In the genomic region with DNA sequence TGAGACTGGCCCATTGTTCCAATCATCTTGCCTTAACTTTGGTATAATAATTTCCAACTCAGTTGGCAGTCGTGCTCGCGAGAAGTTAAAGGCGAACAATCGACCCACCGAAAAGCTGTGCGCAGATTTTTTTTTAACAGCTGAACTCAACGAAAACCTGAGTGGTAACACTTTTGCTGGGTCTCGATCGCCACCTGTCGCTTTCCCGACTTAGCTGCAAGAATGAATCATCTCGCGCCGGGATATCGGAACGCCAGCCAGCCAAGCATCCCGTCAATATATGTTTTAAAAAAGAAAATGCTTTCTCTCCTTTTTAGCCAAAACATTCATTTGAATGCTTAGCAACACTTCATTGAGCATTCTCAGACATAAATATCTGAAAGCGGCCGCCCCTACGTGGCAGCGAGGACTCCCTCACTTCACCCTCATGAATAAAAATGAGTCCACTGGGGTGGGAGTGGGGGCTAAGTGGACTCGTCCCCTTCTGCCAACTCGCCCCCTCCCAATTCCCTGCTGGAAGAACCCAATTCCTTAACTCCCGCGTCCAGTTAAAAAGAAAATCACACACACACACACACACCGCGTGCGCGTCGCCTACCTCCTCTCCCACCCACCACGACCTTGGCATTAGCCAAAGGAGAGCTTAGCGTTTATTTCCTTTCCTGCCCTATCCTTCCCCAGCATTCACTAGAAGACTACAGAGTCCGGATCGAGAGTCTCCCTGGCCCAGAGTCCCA, we compare ENCODE assay signal across 1 cellular context.
TF ChIP-seq lines count a peak whose summit lies in the region.

No MANE protein-coding gene starts in this region.

TF ChIP-seq in HEK293, 187 proteins besides CTCF, POLR2A, EP300 and RAD21 (continued from another document and continues in another):
- TF ChIP-seq ZBTB6 (tag by site-specific recombination; IDR thresholded peaks at IDR 0.05): no peak
- TF ChIP-seq SCRT2 (tag by site-specific recombination; IDR thresholded peaks at IDR 0.05): 0 out of 2 replicates have a peak, but pooled peaks have one; percentile 45
- no peak for TF ChIP-seq ZNF423 (tag by site-specific recombination; IDR thresholded peaks at IDR 0.05)
- no peak for TF ChIP-seq BCL6B (tag by site-specific recombination; IDR thresholded peaks at IDR 0.05)
- TF ChIP-seq, protein P1, sequence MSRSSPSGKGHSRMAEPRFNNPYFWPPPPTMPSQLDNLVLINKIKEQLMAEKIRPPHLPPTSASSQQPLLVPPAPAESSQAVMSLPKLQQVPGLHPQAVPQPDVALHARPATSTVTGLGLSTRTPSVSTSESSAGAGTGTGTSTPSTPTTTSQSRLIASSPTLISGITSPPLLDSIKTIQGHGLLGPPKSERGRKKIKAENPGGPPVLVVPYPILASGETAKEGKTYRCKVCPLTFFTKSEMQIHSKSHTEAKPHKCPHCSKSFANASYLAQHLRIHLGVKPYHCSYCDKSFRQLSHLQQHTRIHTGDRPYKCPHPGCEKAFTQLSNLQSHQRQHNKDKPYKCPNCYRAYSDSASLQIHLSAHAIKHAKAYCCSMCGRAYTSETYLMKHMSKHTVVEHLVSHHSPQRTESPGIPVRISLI (tag by site-specific recombination; IDR thresholded peaks at IDR 0.05): peak; percentile 88
- no peak for TF ChIP-seq ZNF214 (tag by site-specific recombination; IDR thresholded peaks at IDR 0.05; ENCODE audit: borderline replicate concordance)
- TF ChIP-seq SP7 (tag by site-specific recombination; IDR thresholded peaks at IDR 0.05): no peak
- no peak for TF ChIP-seq ZNF639 (tag by site-specific recombination; IDR thresholded peaks at IDR 0.05)
- TF ChIP-seq PRDM1 (tag by site-specific recombination; IDR thresholded peaks at IDR 0.05): peak; percentile 63
- TF ChIP-seq, protein P2, sequence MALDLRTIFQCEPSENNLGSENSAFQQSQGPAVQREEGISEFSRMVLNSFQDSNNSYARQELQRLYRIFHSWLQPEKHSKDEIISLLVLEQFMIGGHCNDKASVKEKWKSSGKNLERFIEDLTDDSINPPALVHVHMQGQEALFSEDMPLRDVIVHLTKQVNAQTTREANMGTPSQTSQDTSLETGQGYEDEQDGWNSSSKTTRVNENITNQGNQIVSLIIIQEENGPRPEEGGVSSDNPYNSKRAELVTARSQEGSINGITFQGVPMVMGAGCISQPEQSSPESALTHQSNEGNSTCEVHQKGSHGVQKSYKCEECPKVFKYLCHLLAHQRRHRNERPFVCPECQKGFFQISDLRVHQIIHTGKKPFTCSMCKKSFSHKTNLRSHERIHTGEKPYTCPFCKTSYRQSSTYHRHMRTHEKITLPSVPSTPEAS (tag by site-specific recombination; IDR thresholded peaks at IDR 0.05): peak; percentile 19; the same call in 1 of the 2 replicates
- TF ChIP-seq ZSCAN16 (tag by site-specific recombination; IDR thresholded peaks at IDR 0.05): no peak
- TF ChIP-seq ZNF596 (tag by site-specific recombination; IDR thresholded peaks at IDR 0.05): no peak
- TF ChIP-seq ZNF169 (tag by site-specific recombination; IDR thresholded peaks at IDR 0.05): no peak
- no peak for TF ChIP-seq ZNF155 (tag by site-specific recombination; IDR thresholded peaks at IDR 0.05)
- TF ChIP-seq ZNF23 (tag by site-specific recombination; IDR thresholded peaks at IDR 0.05; ENCODE audit: borderline replicate concordance): no peak
- no peak for TF ChIP-seq ZNF148 (tag by site-specific recombination; IDR thresholded peaks at IDR 0.05; ENCODE audit: borderline replicate concordance)
- TF ChIP-seq ZNF18 (tag by site-specific recombination; IDR thresholded peaks at IDR 0.05): no peak
- TF ChIP-seq KLF16 (tag by site-specific recombination; IDR thresholded peaks at IDR 0.05): no peak
- TF ChIP-seq ZNF335 (tag by site-specific recombination; conservative IDR thresholded peaks at IDR 0.05): peak; percentile 60
- no peak for TF ChIP-seq ZNF24 (tag by site-specific recombination; IDR thresholded peaks at IDR 0.05)
- no peak for TF ChIP-seq HOXD13 (CRISPR knock-in tag; IDR thresholded peaks at IDR 0.05; ENCODE audit: borderline replicate concordance)
- TF ChIP-seq ZNF560 (tag by site-specific recombination; IDR thresholded peaks at IDR 0.05; ENCODE audit: borderline replicate concordance): no peak
- no peak for TF ChIP-seq ZNF114 (tag by site-specific recombination; IDR thresholded peaks at IDR 0.05)
- TF ChIP-seq ZBTB11 (tag by site-specific recombination; conservative IDR thresholded peaks at IDR 0.05; ENCODE audit: low read depth): no peak
- peak; percentile 93 for TF ChIP-seq ZNF654 (tag by site-specific recombination; IDR thresholded peaks at IDR 0.05; ENCODE audit: low read depth)
- TF ChIP-seq ZNF549 (tag by site-specific recombination; IDR thresholded peaks at IDR 0.05): no peak
- no peak for TF ChIP-seq ZNF521 (tag by site-specific recombination; IDR thresholded peaks at IDR 0.05)
- no peak for TF ChIP-seq ZBTB26 (tag by site-specific recombination; optimal IDR thresholded peaks at IDR 0.05)
- no peak for TF ChIP-seq HOXA7 (CRISPR knock-in tag; IDR thresholded peaks at IDR 0.05; ENCODE audit: borderline replicate concordance)
- no peak for TF ChIP-seq ZNF768 (tag by site-specific recombination; IDR thresholded peaks at IDR 0.05)
- no peak for TF ChIP-seq ZNF747 (tag by site-specific recombination; IDR thresholded peaks at IDR 0.05)
- TF ChIP-seq, protein P3, sequence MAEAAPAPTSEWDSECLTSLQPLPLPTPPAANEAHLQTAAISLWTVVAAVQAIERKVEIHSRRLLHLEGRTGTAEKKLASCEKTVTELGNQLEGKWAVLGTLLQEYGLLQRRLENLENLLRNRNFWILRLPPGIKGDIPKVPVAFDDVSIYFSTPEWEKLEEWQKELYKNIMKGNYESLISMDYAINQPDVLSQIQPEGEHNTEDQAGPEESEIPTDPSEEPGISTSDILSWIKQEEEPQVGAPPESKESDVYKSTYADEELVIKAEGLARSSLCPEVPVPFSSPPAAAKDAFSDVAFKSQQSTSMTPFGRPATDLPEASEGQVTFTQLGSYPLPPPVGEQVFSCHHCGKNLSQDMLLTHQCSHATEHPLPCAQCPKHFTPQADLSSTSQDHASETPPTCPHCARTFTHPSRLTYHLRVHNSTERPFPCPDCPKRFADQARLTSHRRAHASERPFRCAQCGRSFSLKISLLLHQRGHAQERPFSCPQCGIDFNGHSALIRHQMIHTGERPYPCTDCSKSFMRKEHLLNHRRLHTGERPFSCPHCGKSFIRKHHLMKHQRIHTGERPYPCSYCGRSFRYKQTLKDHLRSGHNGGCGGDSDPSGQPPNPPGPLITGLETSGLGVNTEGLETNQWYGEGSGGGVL (tag by site-specific recombination; IDR thresholded peaks at IDR 0.05): peak; percentile 26
- TF ChIP-seq ZNF391 (tag by site-specific recombination; IDR thresholded peaks at IDR 0.05; ENCODE audit: borderline replicate concordance, low read depth): no peak
- TF ChIP-seq, protein P4, sequence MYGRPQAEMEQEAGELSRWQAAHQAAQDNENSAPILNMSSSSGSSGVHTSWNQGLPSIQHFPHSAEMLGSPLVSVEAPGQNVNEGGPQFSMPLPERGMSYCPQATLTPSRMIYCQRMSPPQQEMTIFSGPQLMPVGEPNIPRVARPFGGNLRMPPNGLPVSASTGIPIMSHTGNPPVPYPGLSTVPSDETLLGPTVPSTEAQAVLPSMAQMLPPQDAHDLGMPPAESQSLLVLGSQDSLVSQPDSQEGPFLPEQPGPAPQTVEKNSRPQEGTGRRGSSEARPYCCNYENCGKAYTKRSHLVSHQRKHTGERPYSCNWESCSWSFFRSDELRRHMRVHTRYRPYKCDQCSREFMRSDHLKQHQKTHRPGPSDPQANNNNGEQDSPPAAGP (tag by site-specific recombination; IDR thresholded peaks at IDR 0.05): no peak
- no peak for TF ChIP-seq HOXC10 (CRISPR knock-in tag; IDR thresholded peaks at IDR 0.05)
- TF ChIP-seq ZNF10 (tag by site-specific recombination; IDR thresholded peaks at IDR 0.05): no peak
- TF ChIP-seq ZNF701 (tag by site-specific recombination; IDR thresholded peaks at IDR 0.05): no peak
- TF ChIP-seq ZNF184 (tag by site-specific recombination; IDR thresholded peaks at IDR 0.05): no peak
